8 cellular contexts compared by ENCODE assay signal in genomic region chr7:55526770-55527169, GRCh38. TPM values are rescaled to one million over a fixed set of nuclear protein-coding genes. Genes with fewer than 3 reads are reported as not detected.
DNase-seq lines count a peak whose midpoint lies in the region; ATAC-seq and TF ChIP-seq lines count a peak whose summit lies in the region.

No MANE protein-coding gene starts in this region.

- no peak overlapping the region for H3K14ac ChIP-seq in IMR-90 (replicated peaks; ENCODE audit: low read depth, low read length)

- H4K91ac ChIP-seq in IMR-90 (ENCODE audit: insufficient read depth, low read depth, low read length), result no peak overlapping the region

- 0 out of 2 replicates have a peak, but pooled peaks have one; percentile 31 for ATAC-seq in IMR-90 (ENCODE audit: low read depth)

- H3K9me3 ChIP-seq in IMR-90 (ENCODE audit: control insufficient read depth, insufficient read depth, low read length) (no peaks in the 10 kb centered on the region), spleen (no peaks in the 10 kb centered on the region), esophagus squamous epithelium (no peaks in the 10 kb centered on the region)

- no peak overlapping the region for H2BK120ac ChIP-seq in IMR-90 (ENCODE audit: low read depth, low read length)

- no peak overlapping the region for H2BK5ac ChIP-seq in IMR-90 (ENCODE audit: low read depth, low read length, poor library complexity, severe bottlenecking)

- intact Hi-C loops in IMR-90 (cut with micrococcal nuclease), result no loop called here
- intact Hi-C loops in spleen (cut with DNase I; ENCODE audit: low total_unique reads), result no loop called here
- intact Hi-C loops in esophagus squamous epithelium (cut with DNase I), result no loop called here

- TF ChIP-seq RAD21 in IMR-90 (IDR thresholded peaks at IDR 0.05; ENCODE audit: low read length), result no peak

- WGBS in IMR-90 (ENCODE audit: extremely low coverage in 2 of 2, insufficient read length in 1 of 2), 2 experiments, result 83% methylated on average over 3 of the region's 5 CpGs; no CpG with 5 or more reads in 1 of the 2 experiments
- WGBS in spleen, 5 donors, result 58 to 83% (median 63%) methylated on average over 4 to 5 of the region's 5 CpGs
- 53 to 88% methylated on average over 2 to 3 of the region's 5 CpGs for WGBS in esophagus squamous epithelium, 2 donors

- peaks cover 15% of the 10 kb centered on the region for H3K9me1 ChIP-seq in IMR-90 (ENCODE audit: insufficient read depth, low read length)

- dilution Hi-C loops in IMR-90 (cut with HindIII; ENCODE audit: low sequenced_read_pairs, unreplicated experiment), result no loop called here

- no peak overlapping the region for H3K23ac ChIP-seq in IMR-90 (ENCODE audit: low read depth, low read length)

- no peaks in the 10 kb centered on the region for H3K36me3 ChIP-seq in IMR-90 (ENCODE audit: control insufficient read depth, insufficient read depth, low read length)
- H3K36me3 ChIP-seq in spleen, result peaks cover 0 to 11% (median 0%) of the 10 kb centered on the region in 6 donors
- H3K36me3 ChIP-seq in esophagus squamous epithelium, result no peaks in the 10 kb centered on the region

- DNase-seq in NCI-H524 (lab: John Stamatoyannopoulos, UW) (peak; percentile 18 to 56), NCI-H524 treated with DMSO at 0.1 percent for 48 hours (lab: John Stamatoyannopoulos, UW) (no peak), IMR-90 (no peak), amygdala (lab: John Stamatoyannopoulos, UW) (peak in 44 of 56 donors; percentile 9 to 77 (median 47)), spleen (no peak), esophagus squamous epithelium (lab: John Stamatoyannopoulos, UW) (no peak), mesenteric fat pad (ENCODE audit: low spot score) (no peak)
- no peak for DNase-seq in stimulated activated CD4-positive, alpha-beta T cell treated with anti-CD3 and anti-CD28 coated beads, Interleukin-4, amount 100 ng/mL, for 1 hour

- H3K4me2 ChIP-seq in IMR-90 (ENCODE audit: low read depth, low read length), result no peak overlapping the region

- no peak overlapping the region for H3K18ac ChIP-seq in IMR-90 (ENCODE audit: low read depth, low read length)

- no peak overlapping the region for H4K8ac ChIP-seq in IMR-90 (ENCODE audit: low read depth in 2 of 2, low read length in 2 of 2)

- BruUV-seq in IMR-90 (replicated peaks; lab: Mats Ljungman, UMichigan), result no TSS peak

- no peak overlapping the region for H3K27ac ChIP-seq in IMR-90 (ENCODE audit: insufficient read depth, low read length)
- peak overlapping the region in 5 of 8 donors; percentile 10 to 77 (median 54) for H3K27ac ChIP-seq in spleen
- H3K27ac ChIP-seq in esophagus squamous epithelium, result no peak overlapping the region

- H3K27me3 ChIP-seq in IMR-90 (ENCODE audit: control insufficient read depth, insufficient read depth, low read length) (no peaks in the 10 kb centered on the region), spleen (replicated peaks in 1 of 7) (no peaks in the 10 kb centered on the region), esophagus squamous epithelium (no peaks in the 10 kb centered on the region)

- H2BK15ac ChIP-seq in IMR-90 (ENCODE audit: low read depth, low read length), result no peak overlapping the region

- H3K4me1 ChIP-seq in IMR-90 (ENCODE audit: control insufficient read depth, insufficient read depth, low read length) (peaks cover 2% of the 10 kb centered on the region; the same call in 1 of the 2 replicates), spleen (peaks cover 9 to 100% (median 73%) of the 10 kb centered on the region in 6 donors), esophagus squamous epithelium (peaks cover 0 to 18% (median 0%) of the 10 kb centered on the region in 3 donors)

- in situ Hi-C loops in IMR-90 (cut with MboI; ENCODE audit: low sequenced_read_pairs), result no loop called here

- no peak overlapping the region for H2AK9ac ChIP-seq in IMR-90 (replicated peaks; ENCODE audit: low read depth, low read length, poor library complexity)

- no peak overlapping the region for H3K9ac ChIP-seq in IMR-90 (ENCODE audit: low read depth, low read length)

- TF ChIP-seq CTCF in IMR-90 (conservative IDR thresholded peaks at IDR 0.05; ENCODE audit: low read depth, low read length) (no peak), spleen (IDR thresholded peaks at IDR 0.05 in 8 of 11, conservative IDR thresholded peaks at IDR 0.05 in 3 of 11) (no peak), esophagus squamous epithelium (IDR thresholded peaks at IDR 0.05) (no peak)

- peaks cover 68% of the 10 kb centered on the region for H4K20me1 ChIP-seq in IMR-90 (ENCODE audit: insufficient read depth, low read length)

- H2AK5ac ChIP-seq in IMR-90 (ENCODE audit: low read depth, low read length), result no peak overlapping the region

- H3K4me3 ChIP-seq in IMR-90 (ENCODE audit: insufficient read depth, low read depth, low read length) (no peak overlapping the region), spleen (no peak overlapping the region), esophagus squamous epithelium (no peak overlapping the region)

- H3K4ac ChIP-seq in IMR-90 (ENCODE audit: low read depth, low read length), result no peak overlapping the region

- no peak overlapping the region for H2BK20ac ChIP-seq in IMR-90 (ENCODE audit: low read depth, low read length)

- TF ChIP-seq POLR2A in IMR-90 (IDR thresholded peaks at IDR 0.05; ENCODE audit: low read depth, low read length) (no peak), spleen (IDR thresholded peaks at IDR 0.05) (no peak), esophagus squamous epithelium (IDR thresholded peaks at IDR 0.05) (no peak)

- peaks cover 38 to 79% of the 10 kb centered on the region in 2 experiments for H3K79me1 ChIP-seq in IMR-90 (ENCODE audit: low read depth in 1 of 2, low read length in 2 of 2)

- no peak overlapping the region for H4K5ac ChIP-seq in IMR-90 (ENCODE audit: low read depth, low read length)

- CTCF ChIA-PET in IMR-90 (lab: Yijun Ruan, JAX), result no interaction called here

- POLR2A ChIA-PET in IMR-90 (lab: Charles Lee; ENCODE audit: unreplicated experiment), result no interaction called here

- H3K56ac ChIP-seq in IMR-90 (ENCODE audit: extremely low read depth, insufficient read depth, low read length), result no peak overlapping the region

- H2AFZ ChIP-seq in IMR-90 (replicated peaks; ENCODE audit: low read length, poor library complexity), result no peak overlapping the region

TF ChIP-seq in IMR-90, 13 proteins besides CTCF, POLR2A, EP300 and RAD21:
- TF ChIP-seq MXI1 (IDR thresholded peaks at IDR 0.05; ENCODE audit: borderline replicate concordance, low read depth, low read length) (no peak), NFE2L2 (IDR thresholded peaks at IDR 0.05; ENCODE audit: low read depth, low read length) (no peak), ELK1 (IDR thresholded peaks at IDR 0.05; ENCODE audit: borderline replicate concordance, low read depth, low read length) (no peak), RFX5 (IDR thresholded peaks at IDR 0.05; ENCODE audit: low read depth, low read length) (no peak), SMC3 (IDR thresholded peaks at IDR 0.05; ENCODE audit: low read depth, low read length) (no peak), CHD1 (IDR thresholded peaks at IDR 0.05; ENCODE audit: low read depth, low read length) (no peak), CEBPB (IDR thresholded peaks at IDR 0.05; ENCODE audit: low read depth, low read length) (no peak)

RNA-seq across cellular contexts. Expression of gene VOPP1, which starts 45.5 kb away (rescaled TPM):
- total RNA-seq in IMR-90 (2012; rRNA removed) (94.5 and 94.7 TPM in 2 replicates), spleen (100 to 1,000 TPM; 130 to 168 (median 148) TPM), esophagus squamous epithelium (10 to 100 TPM; 13.9 to 26.5 (median 19.2) TPM), mesenteric fat pad (69.5 TPM)
- polyA plus RNA-seq in IMR-90 (2012; rRNA removed) (54.5 and 60.2 TPM in 2 replicates), spleen (100 to 1,000 TPM in 1 of 3 donors, 10 to 100 TPM in 2; 60.3 to 101 (median 65.3) TPM)
- 39.0 and 52.2 TPM in 2 replicates for polyA plus RNA-seq in IMR-90 (2012; cell fraction: cytosol; rRNA removed)
- polyA plus RNA-seq in IMR-90 (2012; cell fraction: nucleus; rRNA removed; ENCODE audit: low replicate concordance), result 26.0 and 27.4 TPM in 2 replicates

Comparison
In these comparisons a context has a peak if more than half of its experiments do, and no peak if none do; other contexts are left out.
1. DNase-seq: peak in NCI-H524 (2 of 2) and amygdala (44 of 56); none in NCI-H524 treated with DMSO at 0.1 percent for 48 hours (single experiment), IMR-90 (single experiment), spleen (single experiment), esophagus squamous epithelium (single experiment), mesenteric fat pad (single experiment) and stimulated activated CD4-positive, alpha-beta T cell treated with anti-CD3 and anti-CD28 coated beads, Interleukin-4, amount 100 ng/mL, for 1 hour (single experiment).
2. H3K27ac ChIP-seq: peak in spleen (5 of 8); none in IMR-90 (single experiment) and esophagus squamous epithelium (0 of 4).